Comparison of ENCODE assay signal across 8 cellular contexts in the genomic region with DNA sequence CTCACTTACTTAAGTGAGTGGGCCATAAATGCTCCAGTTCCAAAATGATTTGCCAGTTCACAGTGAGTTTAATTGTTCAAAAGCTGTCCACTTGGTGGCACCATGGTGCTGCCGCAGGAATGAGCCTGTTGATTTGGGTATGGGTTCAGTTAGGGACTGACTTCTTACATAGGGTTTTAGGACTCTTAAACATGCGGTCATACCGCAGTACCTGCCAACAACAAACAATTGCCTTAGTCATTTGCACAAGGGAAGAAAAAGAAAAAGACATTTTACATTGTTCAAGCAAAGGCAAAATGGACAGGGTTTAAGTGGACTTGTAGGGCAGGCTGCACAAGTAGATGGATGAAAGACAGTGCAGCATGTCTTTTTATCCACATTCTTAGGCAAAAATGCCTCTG.
DNase-seq lines count a peak whose midpoint lies in the region; ATAC-seq, FAIRE-seq and TF ChIP-seq lines count a peak whose summit lies in the region.

No MANE protein-coding gene starts in this region.

- no peak overlapping the region for H3K4me3 ChIP-seq in gastroesophageal sphincter
- no peak overlapping the region for H3K4me3 ChIP-seq in parathyroid adenoma (ENCODE audit: low read depth, low read length)

- peaks cover 0 to 5% (median 0%) of the 10 kb centered on the region in 3 donors for H3K4me1 ChIP-seq in gastroesophageal sphincter
- H3K4me1 ChIP-seq in parathyroid adenoma, result no peaks in the 10 kb centered on the region

- H3K27me3 Mint-ChIP-seq in activated T-helper 1 cell treated with anti-CD3 and anti-CD28 coated beads, Interleukin-12 subunit alpha, Interleukin-12 subunit beta, Interleukin-2, Interleukin-4 antibody, amounts not matched to agents 30 ng/mL and 10 ng/mL and 1 ng/mL, durations not matched to agents 14 hours and 24 hours and 36 hours (ENCODE audit: insufficient read depth), result peaks cover 12% of the 10 kb centered on the region

- H3K27me3 ChIP-seq in gastroesophageal sphincter, result no peaks in the 10 kb centered on the region
- H3K27me3 ChIP-seq in parathyroid adenoma (ENCODE audit: control insufficient read depth, insufficient read depth, low read length), result no peaks in the 10 kb centered on the region

- no peak for FAIRE-seq in D721Med (lab: Jason Lieb, UNC)

- no peak overlapping the region for H3K4me3 Mint-ChIP-seq in activated T-helper 1 cell treated with anti-CD3 and anti-CD28 coated beads, Interleukin-12 subunit alpha, Interleukin-12 subunit beta, Interleukin-2, Interleukin-4 antibody, amounts not matched to agents 30 ng/mL and 10 ng/mL and 1 ng/mL, durations not matched to agents 14 hours and 24 hours and 36 hours

- no peaks in the 10 kb centered on the region for H3K36me3 Mint-ChIP-seq in activated T-helper 1 cell treated with anti-CD3 and anti-CD28 coated beads, Interleukin-12 subunit alpha, Interleukin-12 subunit beta, Interleukin-2, Interleukin-4 antibody, amounts not matched to agents 30 ng/mL and 10 ng/mL and 1 ng/mL, durations not matched to agents 14 hours and 24 hours and 36 hours (ENCODE audit: low read depth)

- H3K9ac ChIP-seq in parathyroid adenoma, result no peak overlapping the region

- H3K4me2 ChIP-seq in parathyroid adenoma (ENCODE audit: low read length), result no peak overlapping the region

- DNase-seq in D721Med (ENCODE audit: insufficient read length, low spot score) (no peak), NCI-H82 (lab: John Stamatoyannopoulos, UW) (peak; percentile 80)
- DNase-seq in activated T-helper 1 cell treated with anti-CD3 and anti-CD28 coated beads, Interleukin-12 subunit alpha, Interleukin-12 subunit beta, Interleukin-2, Interleukin-4 antibody, amounts not matched to agents 30 ng/mL and 10 ng/mL and 1 ng/mL, durations not matched to agents 14 hours and 24 hours and 36 hours (ENCODE audit: low spot score), result peak; percentile 14

- H3K4me1 Mint-ChIP-seq in activated T-helper 1 cell treated with anti-CD3 and anti-CD28 coated beads, Interleukin-12 subunit alpha, Interleukin-12 subunit beta, Interleukin-2, Interleukin-4 antibody, amounts not matched to agents 30 ng/mL and 10 ng/mL and 1 ng/mL, durations not matched to agents 14 hours and 24 hours and 36 hours (ENCODE audit: low read depth), result no peaks in the 10 kb centered on the region

- intact Hi-C loops in activated T-helper 1 cell treated with anti-CD3 and anti-CD28 coated beads, Interleukin-12 subunit alpha, Interleukin-12 subunit beta, Interleukin-2, Interleukin-4 antibody, amounts not matched to agents 30 ng/mL and 10 ng/mL and 1 ng/mL, durations not matched to agents 14 hours and 24 hours and 36 hours (cut with micrococcal nuclease), result no loop called here

- no peaks in the 10 kb centered on the region for H3K79me2 ChIP-seq in parathyroid adenoma

- H3K27ac ChIP-seq in gastroesophageal sphincter (no peak overlapping the region), parathyroid adenoma (no peak overlapping the region)

- no peak overlapping the region for H3K27ac Mint-ChIP-seq in activated T-helper 1 cell treated with anti-CD3 and anti-CD28 coated beads, Interleukin-12 subunit alpha, Interleukin-12 subunit beta, Interleukin-2, Interleukin-4 antibody, amounts not matched to agents 30 ng/mL and 10 ng/mL and 1 ng/mL, durations not matched to agents 14 hours and 24 hours and 36 hours

- H3K9me3 ChIP-seq in gastroesophageal sphincter (no peaks in the 10 kb centered on the region), parathyroid adenoma (ENCODE audit: control insufficient read depth, low read length) (no peaks in the 10 kb centered on the region)

- H3K36me3 ChIP-seq in gastroesophageal sphincter, result no peaks in the 10 kb centered on the region
- H3K36me3 ChIP-seq in parathyroid adenoma (ENCODE audit: control insufficient read depth, insufficient read depth, low read length), result no peaks in the 10 kb centered on the region

- TF ChIP-seq POLR2A in gastroesophageal sphincter (IDR thresholded peaks at IDR 0.05), result no peak

- no peak overlapping the region for H2AFZ ChIP-seq in parathyroid adenoma

- no peaks in the 10 kb centered on the region for H3K9me3 Mint-ChIP-seq in activated T-helper 1 cell treated with anti-CD3 and anti-CD28 coated beads, Interleukin-12 subunit alpha, Interleukin-12 subunit beta, Interleukin-2, Interleukin-4 antibody, amounts not matched to agents 30 ng/mL and 10 ng/mL and 1 ng/mL, durations not matched to agents 14 hours and 24 hours and 36 hours

- peak; percentile 84 for TF ChIP-seq CTCF in D721Med (IDR thresholded peaks at IDR 0.05; ENCODE audit: insufficient read depth, missing control alignments)
- TF ChIP-seq CTCF in gastroesophageal sphincter (IDR thresholded peaks at IDR 0.05), result peak; percentile 16 to 64 (median 52)
- peak; percentile 54 for TF ChIP-seq CTCF in parathyroid adenoma (IDR thresholded peaks at IDR 0.05)

- ATAC-seq in GM19351 (IDR thresholded peaks at IDR 0.05; ENCODE audit: unreplicated experiment) (peak; percentile 96), HG03558 (IDR thresholded peaks at IDR 0.05; ENCODE audit: extremely low read depth, unreplicated experiment) (peak; percentile 59), gastroesophageal sphincter (peak; percentile 34), GM21447 (IDR thresholded peaks at IDR 0.05; ENCODE audit: unreplicated experiment) (no peak)

- WGBS in gastroesophageal sphincter (ENCODE audit: low coverage in 1 of 2), 2 donors, result 3 to 7% methylated on average over 3 of the region's 3 CpGs

- no peak for TF ChIP-seq EP300 in gastroesophageal sphincter (IDR thresholded peaks at IDR 0.05)
